16 cellular contexts compared by ENCODE assay signal in the genomic region with DNA sequence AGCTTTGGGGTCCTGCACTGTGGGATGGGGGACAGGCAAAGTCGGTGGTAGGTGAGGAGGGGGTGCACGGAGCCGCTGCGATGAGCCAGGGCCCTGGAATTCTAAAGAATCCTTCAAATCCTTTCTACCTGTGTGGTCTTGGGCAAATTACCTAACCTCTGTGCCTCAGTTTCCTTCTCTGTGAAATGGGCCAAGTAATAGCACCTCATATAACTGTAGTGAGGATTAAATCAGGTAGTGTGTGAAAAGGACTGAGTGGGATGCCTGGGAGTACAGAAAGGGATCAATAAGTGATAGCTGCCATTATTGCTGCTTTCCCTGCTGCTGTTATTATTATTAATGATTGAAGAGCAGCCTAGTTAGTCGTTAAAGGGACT. TPM values are rescaled to one million over a fixed set of nuclear protein-coding genes. Genes with fewer than 3 reads are reported as not detected.
DNase-seq lines count a peak whose midpoint lies in the region; ATAC-seq, FAIRE-seq and TF ChIP-seq lines count a peak whose summit lies in the region.
"Had no signal": no experiment of that assay in that cellular context is flagged by ENCODE, and none has a peak within 500 bp of the region (broad histone marks: within the 10 kb centered on the region; RNA-seq: fewer than 3 reads in every experiment).

No MANE protein-coding gene starts in this region.

- dilution Hi-C loops in keratinocyte (cut with MboI; ENCODE audit: extremely low pct_ligation_motif_present, low sequenced_read_pairs): no loop called here

- H3K9me1 ChIP-seq in keratinocyte (ENCODE audit: control insufficient read depth, extremely low read depth, insufficient read depth, low read length): no peaks in the 10 kb centered on the region

- TF ChIP-seq CTCF in HEK293 (tag by site-specific recombination; IDR thresholded peaks at IDR 0.05) (no peak), brain (conservative IDR thresholded peaks at IDR 0.05) (no peak), keratinocyte (optimal IDR thresholded peaks at IDR 0.05 in 1 of 3, IDR thresholded peaks at IDR 0.05 in 1 of 3, conservative IDR thresholded peaks at IDR 0.05 in 1 of 3; ENCODE audit: extremely low read depth in 1 of 3, insufficient read depth in 2 of 3, low read length in 3 of 3) (no peak), stomach (IDR thresholded peaks at IDR 0.05) (no peak), foreskin keratinocyte (conservative IDR thresholded peaks at IDR 0.05) (no peak)

- H3K4me1 Mint-ChIP-seq in brain: peaks cover 5% of the 10 kb centered on the region
- peaks cover 4% of the 10 kb centered on the region for H3K4me1 Mint-ChIP-seq in activated CD8-positive, alpha-beta memory T cell treated with anti-CD3 and anti-CD28 coated beads, Interleukin-2, amount 10 ng/mL, durations not matched to agents 7 days and 5 days

- peak overlapping the region; percentile 67 for H3K4me2 ChIP-seq in keratinocyte (ENCODE audit: control insufficient read depth, extremely low read depth, insufficient read depth, low read depth, low read length)

- CTCF ChIA-PET in HEK293 (lab: Yijun Ruan, JAX): interaction anchor here (0.6 to 8.8 kb wide), 7 partner anchors 15 to 251 kb away, joined by 3 to 174 read pairs (median 3); no protein-coding TSS in a partner anchor
- CTCF ChIA-PET in activated CD8-positive, alpha-beta memory T cell treated with anti-CD3 and anti-CD28 coated beads, Interleukin-2, amount 10 ng/mL, durations not matched to agents 7 days and 5 days (lab: Charles Lee): interaction anchor here (1.2 to 6.4 kb wide), 3 partner anchors 9 to 251 kb away, joined by 3 to 81 read pairs (median 3); no protein-coding TSS in a partner anchor

- ATAC-seq in foreskin keratinocyte: no peak
- ATAC-seq in HG03097 (IDR thresholded peaks at IDR 0.05; ENCODE audit: low FRiP score, unreplicated experiment): no peak
- no peak for ATAC-seq in activated CD8-positive, alpha-beta memory T cell treated with anti-CD3 and anti-CD28 coated beads, Interleukin-2, amount 10 ng/mL, durations not matched to agents 7 days and 5 days
- no peak for ATAC-seq in GM18870 (IDR thresholded peaks at IDR 0.05; ENCODE audit: unreplicated experiment)

- H3K9ac ChIP-seq in keratinocyte (ENCODE audit: control insufficient read depth, extremely low read depth, insufficient read depth, low read length): no peak overlapping the region

- 13 to 37% (median 13%) methylated on average over 3 to 5 of the region's 5 CpGs for WGBS in stomach, 5 donors

- H3K79me2 ChIP-seq in keratinocyte (ENCODE audit: control insufficient read depth, insufficient read depth, low read length): no peaks in the 10 kb centered on the region

- H3K27me3 Mint-ChIP-seq in brain: peaks cover 77% of the 10 kb centered on the region
- H3K27me3 Mint-ChIP-seq in activated CD8-positive, alpha-beta memory T cell treated with anti-CD3 and anti-CD28 coated beads, Interleukin-2, amount 10 ng/mL, durations not matched to agents 7 days and 5 days: peaks cover 53% of the 10 kb centered on the region

- no peaks in the 10 kb centered on the region for H3K36me3 Mint-ChIP-seq in brain
- no peaks in the 10 kb centered on the region for H3K36me3 Mint-ChIP-seq in activated CD8-positive, alpha-beta memory T cell treated with anti-CD3 and anti-CD28 coated beads, Interleukin-2, amount 10 ng/mL, durations not matched to agents 7 days and 5 days

- no peak overlapping the region for H3K4me3 ChIP-seq in HEK293 (ENCODE audit: low read depth, low read length)
- peak overlapping the region; percentile 47 to 49 (median 48) for H3K4me3 ChIP-seq in keratinocyte (ENCODE audit: control insufficient read depth in 2 of 3, extremely low read depth in 1 of 3, insufficient read depth in 2 of 3, low read depth in 1 of 3, low read length in 3 of 3)
- peak overlapping the region; percentile 49 to 75 (median 50) for H3K4me3 ChIP-seq in stomach

- peak overlapping the region in 4 of 5 experiments; percentile 65 to 81 (median 74) for H3K4me3 Mint-ChIP-seq in brain
- H3K4me3 Mint-ChIP-seq in activated CD8-positive, alpha-beta memory T cell treated with anti-CD3 and anti-CD28 coated beads, Interleukin-2, amount 10 ng/mL, durations not matched to agents 7 days and 5 days: no peak overlapping the region

- H3K27me3 ChIP-seq in keratinocyte (ENCODE audit: control insufficient read depth, extremely low read depth, insufficient read depth, low read length) (peaks cover 45% of the 10 kb centered on the region), stomach (peaks cover 0 to 82% (median 15%) of the 10 kb centered on the region in 3 donors), foreskin keratinocyte (peaks cover 70% of the 10 kb centered on the region)

- no peaks in the 10 kb centered on the region for H3K36me3 ChIP-seq in HEK293 (ENCODE audit: control insufficient read depth in 2 of 2, insufficient read depth in 1 of 2, low read length in 2 of 2)
- no peaks in the 10 kb centered on the region for H3K36me3 ChIP-seq in keratinocyte (ENCODE audit: control insufficient read depth in 2 of 2, extremely low read depth in 1 of 2, insufficient read depth in 2 of 2, low read length in 2 of 2)
- H3K36me3 ChIP-seq in stomach: no peaks in the 10 kb centered on the region
- H3K36me3 ChIP-seq: heart right ventricle had no signal

- no peak for FAIRE-seq in keratinocyte (lab: Jason Lieb, UNC)

- H3K4me1 ChIP-seq in HEK293 (ENCODE audit: control insufficient read depth, insufficient read depth, low read length) (0 out of 2 replicates have a peak, but pooled peaks cover 2% of the 10 kb centered on the region), keratinocyte (ENCODE audit: control insufficient read depth, extremely low read depth, insufficient read depth, low read length) (peaks cover 11% of the 10 kb centered on the region), stomach (peaks cover 13 to 34% (median 28%) of the 10 kb centered on the region in 4 donors), foreskin keratinocyte (no peaks in the 10 kb centered on the region)

- intact Hi-C loops in stomach (cut with DNase I; ENCODE audit: low total_unique reads): loop anchor here (5.0 kb wide), 1 partner anchor 249 kb away; no protein-coding TSS in a partner anchor

- peak overlapping the region in 1 of 5 experiments; percentile 62 for H3K27ac Mint-ChIP-seq in brain
- no peak overlapping the region for H3K27ac Mint-ChIP-seq in activated CD8-positive, alpha-beta memory T cell treated with anti-CD3 and anti-CD28 coated beads, Interleukin-2, amount 10 ng/mL, durations not matched to agents 7 days and 5 days
- H3K27ac Mint-ChIP-seq: activated T-cell treated with anti-CD3 and anti-CD28 coated beads, Interleukin-2, amount 50 U/mL, for 72 hours had no signal

- H4K20me1 ChIP-seq in keratinocyte (ENCODE audit: control insufficient read depth, extremely low read depth, insufficient read depth, low read length): no peaks in the 10 kb centered on the region

- H3K27ac ChIP-seq in HEK293 (ENCODE audit: extremely low read depth, low read depth, low read length) (no peak overlapping the region), keratinocyte (ENCODE audit: control insufficient read depth, insufficient read depth, low read length) (no peak overlapping the region), stomach (peak overlapping the region in 4 of 5 donors; percentile 2 to 67 (median 37)), foreskin keratinocyte (no peak overlapping the region)
- H3K27ac ChIP-seq: heart right ventricle had no signal

- DNase-seq in keratinocyte (ENCODE audit: low read depth, low spot score): no peak
- no peak for DNase-seq in stomach
- no peak for DNase-seq in foreskin keratinocyte
- no peak for DNase-seq in activated CD8-positive, alpha-beta memory T cell treated with anti-CD3 and anti-CD28 coated beads, Interleukin-2, amount 10 ng/mL, durations not matched to agents 7 days and 5 days
- DNase-seq: activated CD4-positive, alpha-beta T cell treated with anti-CD3 and anti-CD28 coated beads, Interleukin-2, amount 50 U/mL, for 48 hours; NCI-H2081; occipital lobe; SHP77 treated with DMSO at 0.1 percent for 48 hours had no signal

- no peak overlapping the region for H2AFZ ChIP-seq in keratinocyte (ENCODE audit: control insufficient read depth, low read length)

- H3K9me3 Mint-ChIP-seq in brain: peaks cover 0 to 3% (median 0%) of the 10 kb centered on the region in 5 experiments
- H3K9me3 Mint-ChIP-seq in activated CD8-positive, alpha-beta memory T cell treated with anti-CD3 and anti-CD28 coated beads, Interleukin-2, amount 10 ng/mL, durations not matched to agents 7 days and 5 days (ENCODE audit: low read depth): no peaks in the 10 kb centered on the region
- H3K9me3 Mint-ChIP-seq: activated T-cell treated with anti-CD3 and anti-CD28 coated beads, Interleukin-2, amount 50 U/mL, for 72 hours had no signal

- POLR2A ChIA-PET in HEK293 (lab: Yijun Ruan, JAX): no interaction called here

- TF ChIP-seq EP300 in stomach (IDR thresholded peaks at IDR 0.05): no peak

- no peaks in the 10 kb centered on the region for H3K9me3 ChIP-seq in HEK293 (ENCODE audit: control insufficient read depth, insufficient read depth, low read depth, low read length)
- no peaks in the 10 kb centered on the region for H3K9me3 ChIP-seq in keratinocyte (ENCODE audit: control insufficient read depth, low read depth, low read length)
- no peaks in the 10 kb centered on the region for H3K9me3 ChIP-seq in stomach
- H3K9me3 ChIP-seq: heart right ventricle had no signal

- TF ChIP-seq POLR2A in stomach (IDR thresholded peaks at IDR 0.05): no peak

RNA-seq across cellular contexts. Expression of a gene that starts 0.9 kb away (rescaled TPM):
- polyA plus RNA-seq in brain (ENCODE audit: insufficient read depth, low read depth, low replicate concordance) (not detected), keratinocyte (0.25 to 0.70 TPM (median 0.29 TPM) in 3 replicates), stomach (1 to 10 TPM; 3.0 to 8.4 (median 3.9) TPM), foreskin keratinocyte (0.01 TPM in 1 of 2 replicates, not detected in the other)
- polyA plus RNA-seq in keratinocyte (2011; ENCODE audit: low read depth): 0.67 TPM
- 0.12 and 0.18 TPM in 2 replicates for polyA plus RNA-seq in keratinocyte (2011; cell fraction: cytosol; rRNA removed)
- polyA plus RNA-seq in keratinocyte (2011; cell fraction: nucleus; rRNA removed): 0.97 and 1.1 TPM in 2 replicates
- 0.58 and 2.7 TPM in 2 replicates for polyA plus RNA-seq in keratinocyte (2012; ENCODE audit: low replicate concordance)
- 0.16 to 0.33 TPM (median 0.30 TPM) in 3 replicates for polyA minus RNA-seq in keratinocyte
- not detected for polyA minus RNA-seq in keratinocyte (2011; cell fraction: cytosol; rRNA and poly(A)+ RNA removed)
- polyA minus RNA-seq in keratinocyte (2011; cell fraction: nucleus; rRNA and poly(A)+ RNA removed): 0.84 and 0.85 TPM in 2 replicates
- total RNA-seq in stomach (10 to 100 TPM in 3 of 5 donors, 1 to 10 TPM in 2; 3.2 to 20.4 (median 11.3) TPM), foreskin keratinocyte (not detected in 2 replicates)
- not detected for total RNA-seq in activated CD8-positive, alpha-beta memory T cell treated with anti-CD3 and anti-CD28 coated beads, Interleukin-2, amount 10 ng/mL, durations not matched to agents 7 days and 5 days
- total RNA-seq: activated T-cell treated with anti-CD3 and anti-CD28 coated beads, Interleukin-2, amount 50 U/mL, for 72 hours; H4; LHCN-M2 had no signal

RNA-seq across cellular contexts. Expression of a gene that starts 34.2 kb away (rescaled TPM):
- polyA plus RNA-seq in brain (ENCODE audit: insufficient read depth, low read depth, low replicate concordance) (4.3 TPM), keratinocyte (14.0 to 16.3 TPM (median 15.8 TPM) in 3 replicates), stomach (1 to 10 TPM; 1.7 to 2.8 (median 2.5) TPM), foreskin keratinocyte (7.6 and 9.1 TPM in 2 replicates)
- polyA plus RNA-seq in keratinocyte (2011; ENCODE audit: low read depth): 8.2 TPM
- polyA plus RNA-seq in keratinocyte (2011; cell fraction: cytosol; rRNA removed): 9.3 and 11.8 TPM in 2 replicates
- polyA plus RNA-seq in keratinocyte (2011; cell fraction: nucleus; rRNA removed): 26.6 and 31.3 TPM in 2 replicates
- 8.4 and 11.4 TPM in 2 replicates for polyA plus RNA-seq in keratinocyte (2012; ENCODE audit: low replicate concordance)
- 28.2 to 53.4 TPM (median 46.9 TPM) in 3 replicates for polyA minus RNA-seq in keratinocyte
- polyA minus RNA-seq in keratinocyte (2011; cell fraction: cytosol; rRNA and poly(A)+ RNA removed): 22.4 TPM
- polyA minus RNA-seq in keratinocyte (2011; cell fraction: nucleus; rRNA and poly(A)+ RNA removed): 39.5 and 68.3 TPM in 2 replicates
- total RNA-seq in stomach (10 to 100 TPM in 2 of 5 donors, 1 to 10 TPM in 3; 3.5 to 18.5 (median 9.9) TPM), foreskin keratinocyte (23.0 and 24.2 TPM in 2 replicates)
- 1 to 10 TPM; 7.0 to 7.1 TPM for total RNA-seq in activated CD8-positive, alpha-beta memory T cell treated with anti-CD3 and anti-CD28 coated beads, Interleukin-2, amount 10 ng/mL, durations not matched to agents 7 days and 5 days

Comparison
In these comparisons a context has a peak if more than half of its experiments do, and no peak if none do; other contexts are left out.
1. H3K27ac ChIP-seq: peak in stomach (4 of 5); none in HEK293 (single experiment), keratinocyte (single experiment) and foreskin keratinocyte (single experiment).